ENCODE assay signal across 18 cellular contexts in the genomic region with DNA sequence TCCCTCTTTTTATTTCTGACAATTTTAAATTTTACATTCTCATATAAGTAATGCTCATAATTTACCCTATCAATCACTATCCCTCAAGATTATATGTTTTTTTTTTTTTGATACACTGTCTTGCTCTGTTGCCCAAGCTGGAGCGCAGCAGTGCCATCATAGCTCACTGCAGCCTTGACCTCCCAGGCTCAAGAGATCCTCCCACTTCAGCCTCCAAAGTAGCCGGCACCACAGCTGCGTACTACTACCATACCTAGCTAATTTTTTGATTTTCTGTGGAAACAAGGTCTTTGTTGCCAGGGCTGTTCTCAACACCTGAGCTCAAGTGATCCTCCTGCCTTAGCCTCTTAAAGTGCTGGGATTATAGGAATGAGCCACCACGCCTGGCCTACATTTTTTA. TPM values are rescaled to one million over a fixed set of nuclear protein-coding genes. Genes with fewer than 3 reads are reported as not detected.
A peak's percentile ranks its signal among the peaks of the same experiment; 100 is the strongest.
DNase-seq lines count a peak whose midpoint lies in the region; ATAC-seq, FAIRE-seq and TF ChIP-seq lines count a peak whose summit lies in the region.
"Had no signal": no experiment of that assay in that cellular context is flagged by ENCODE, and none has a peak within 500 bp of the region (broad histone marks: within the 10 kb centered on the region; RNA-seq: fewer than 3 reads in every experiment).

No MANE protein-coding gene starts in this region.

- peak overlapping the region; percentile 90 for H3K4me3 Mint-ChIP-seq in activated T-helper 17 cell treated with anti-CD3 and anti-CD28 coated beads, Interleukin-2, amount 50 U/mL, for 72 hours
- H3K4me3 Mint-ChIP-seq in chondrocyte (ENCODE audit: unreplicated experiment), result no peak overlapping the region
- H3K4me3 Mint-ChIP-seq: CD14-positive monocyte had no signal

- H3K27ac ChIP-seq in A549 (peak overlapping the region; percentile 53 to 98; a peak in 5 of 6 replicates), lower lobe of right lung (no peak overlapping the region)

- DNase-seq in A549 (ENCODE audit: low read depth in 1 of 2, low spot score in 1 of 2) (no peak), GM12865 (ENCODE audit: low read depth) (no peak), lower lobe of right lung (no peak), HEK293T (ENCODE audit: extremely low spot score) (no peak), MG63 (no peak), NCI-H774 (lab: John Stamatoyannopoulos, UW) (no peak), chondrocyte (ENCODE audit: low spot score) (no peak)
- DNase-seq: anterior cingulate cortex; DND-41; foreskin melanocyte; naive thymus-derived CD4-positive, alpha-beta T cell; NCI-H510A treated with DMSO at 0.1 percent for 48 hours; pancreas; stimulated activated naive CD4-positive, alpha-beta T cell; T-helper 9 cell had no signal

- 95% methylated on average over 4 of the region's 4 CpGs for WGBS in A549 (ENCODE audit: missing lambda C conversion rate)

- peak overlapping the region; percentile 70 for H3K4me2 ChIP-seq in A549

- peaks cover 82% of the 10 kb centered on the region for H3K36me3 Mint-ChIP-seq in activated T-helper 17 cell treated with anti-CD3 and anti-CD28 coated beads, Interleukin-2, amount 50 U/mL, for 72 hours (ENCODE audit: low read depth)
- no peaks in the 10 kb centered on the region for H3K36me3 Mint-ChIP-seq in chondrocyte (ENCODE audit: low read depth)
- H3K36me3 Mint-ChIP-seq: CD14-positive monocyte had no signal

- no peaks in the 10 kb centered on the region for H3K27me3 Mint-ChIP-seq in activated T-helper 17 cell treated with anti-CD3 and anti-CD28 coated beads, Interleukin-2, amount 50 U/mL, for 72 hours
- no peaks in the 10 kb centered on the region for H3K27me3 Mint-ChIP-seq in chondrocyte (ENCODE audit: low read depth)
- H3K27me3 Mint-ChIP-seq: naive thymus-derived CD4-positive, alpha-beta T cell had no signal

- CTCF ChIA-PET in A549 (lab: Yijun Ruan, JAX) (no interaction called here), HEK293T (lab: Yijun Ruan, JAX) (no interaction called here)

- H3K27me3 ChIP-seq in lower lobe of right lung (ENCODE audit: low read depth) (no peaks in the 10 kb centered on the region), MG63 (no peaks in the 10 kb centered on the region)
- H3K27me3 ChIP-seq: pancreas had no signal

- no peak for TF ChIP-seq EP300 in A549 (IDR thresholded peaks at IDR 0.05)

- no peak for TF ChIP-seq RAD21 in A549 (conservative IDR thresholded peaks at IDR 0.05 in 1 of 2, IDR thresholded peaks at IDR 0.05 in 1 of 2)

- H3K4me3 ChIP-seq in A549 (peak overlapping the region; percentile 93; the same call in 1 of the 3 replicates), GM12865 (ENCODE audit: low read depth, low read length) (peak overlapping the region; percentile 100; the same call in 1 of the 2 replicates), lower lobe of right lung (peak overlapping the region; percentile 69), MG63 (no peak overlapping the region)

- TF ChIP-seq CTCF in A549 (IDR thresholded peaks at IDR 0.05), result no peak
- TF ChIP-seq CTCF in GM12865 (IDR thresholded peaks at IDR 0.05; ENCODE audit: insufficient read depth, low read depth, low read length, missing control alignments), result no peak
- TF ChIP-seq CTCF in lower lobe of right lung (IDR thresholded peaks at IDR 0.05), result no peak
- no peak for TF ChIP-seq CTCF in chondrocyte (IDR thresholded peaks at IDR 0.05)

- no peak for FAIRE-seq in A549 (lab: Jason Lieb, UNC)
- FAIRE-seq: pancreas had no signal

- POLR2A ChIA-PET in A549 (lab: Yijun Ruan, JAX) (no interaction called here), HEK293T (lab: Yijun Ruan, JAX) (interaction anchor here (0.7 to 1.3 kb wide), 3 partner anchors 9 to 115 kb away, joined by 3 to 4 read pairs (median 3); no protein-coding TSS in a partner anchor)

- H3K4me1 ChIP-seq in A549 (peaks cover 25% of the 10 kb centered on the region), lower lobe of right lung (peaks cover 21% of the 10 kb centered on the region)

- ATAC-seq in A549, result no peak
- ATAC-seq in activated T-helper 17 cell treated with anti-CD3 and anti-CD28 coated beads, Interleukin-2, amount 50 U/mL, for 72 hours (replicated peaks), result no peak
- no peak for ATAC-seq in lower lobe of right lung
- ATAC-seq: naive thymus-derived CD4-positive, alpha-beta T cell; pancreas; SK-N-SH treated with all-trans-retinoic acid at 6 μM for 48 hours had no signal

- H3K4me1 Mint-ChIP-seq in activated T-helper 17 cell treated with anti-CD3 and anti-CD28 coated beads, Interleukin-2, amount 50 U/mL, for 72 hours, result peaks cover 33% of the 10 kb centered on the region
- H3K4me1 Mint-ChIP-seq in chondrocyte (ENCODE audit: low read depth), result peaks cover 19% of the 10 kb centered on the region

- TF ChIP-seq POLR2A in A549 (IDR thresholded peaks at IDR 0.05; ENCODE audit: low read length), result no peak

- H3K9me3 ChIP-seq in A549, result no peaks in the 10 kb centered on the region
- no peaks in the 10 kb centered on the region for H3K9me3 ChIP-seq in lower lobe of right lung
- H3K9me3 ChIP-seq in MG63, result no peaks in the 10 kb centered on the region
- H3K9me3 ChIP-seq: pancreas had no signal

- peak overlapping the region; percentile 82 for H3K27ac Mint-ChIP-seq in activated T-helper 17 cell treated with anti-CD3 and anti-CD28 coated beads, Interleukin-2, amount 50 U/mL, for 72 hours
- no peak overlapping the region for H3K27ac Mint-ChIP-seq in chondrocyte (ENCODE audit: unreplicated experiment)
- H3K27ac Mint-ChIP-seq: CD14-positive monocyte had no signal

- intact Hi-C loops in lower lobe of right lung (cut with DNase I), result no loop called here

- no peaks in the 10 kb centered on the region for H3K36me3 ChIP-seq in lower lobe of right lung
- no peaks in the 10 kb centered on the region for H3K36me3 ChIP-seq in MG63

- H3K9me3 Mint-ChIP-seq in activated T-helper 17 cell treated with anti-CD3 and anti-CD28 coated beads, Interleukin-2, amount 50 U/mL, for 72 hours, result no peaks in the 10 kb centered on the region
- H3K9me3 Mint-ChIP-seq in chondrocyte (ENCODE audit: low read depth), result no peaks in the 10 kb centered on the region
- H3K9me3 Mint-ChIP-seq: CD14-positive monocyte had no signal

TF ChIP-seq in A549, 52 proteins besides CTCF, POLR2A, EP300 and RAD21 (continues in another document):
- TF ChIP-seq, protein P1, sequence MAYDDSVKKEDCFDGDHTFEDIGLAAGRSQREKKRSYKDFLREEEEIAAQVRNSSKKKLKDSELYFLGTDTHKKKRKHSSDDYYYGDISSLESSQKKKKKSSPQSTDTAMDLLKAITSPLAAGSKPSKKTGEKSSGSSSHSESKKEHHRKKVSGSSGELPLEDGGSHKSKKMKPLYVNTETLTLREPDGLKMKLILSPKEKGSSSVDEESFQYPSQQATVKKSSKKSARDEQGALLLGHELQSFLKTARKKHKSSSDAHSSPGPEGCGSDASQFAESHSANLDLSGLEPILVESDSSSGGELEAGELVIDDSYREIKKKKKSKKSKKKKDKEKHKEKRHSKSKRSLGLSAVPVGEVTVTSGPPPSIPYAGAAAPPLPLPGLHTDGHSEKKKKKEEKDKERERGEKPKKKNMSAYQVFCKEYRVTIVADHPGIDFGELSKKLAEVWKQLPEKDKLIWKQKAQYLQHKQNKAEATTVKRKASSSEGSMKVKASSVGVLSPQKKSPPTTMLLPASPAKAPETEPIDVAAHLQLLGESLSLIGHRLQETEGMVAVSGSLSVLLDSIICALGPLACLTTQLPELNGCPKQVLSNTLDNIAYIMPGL (CRISPR knock-in tag; IDR thresholded peaks at IDR 0.05; ENCODE audit: borderline replicate concordance), result no peak

TF ChIP-seq in HEK293T, 16 proteins besides CTCF, POLR2A, EP300 and RAD21 (continues in another document):
- TF ChIP-seq HDGF (IDR thresholded peaks at IDR 0.05; ENCODE audit: borderline replicate concordance) (no peak), FOXM1 (IDR thresholded peaks at IDR 0.05; ENCODE audit: borderline replicate concordance) (no peak), ZNF384 (IDR thresholded peaks at IDR 0.05) (no peak), FOXK2 (IDR thresholded peaks at IDR 0.05) (no peak), SP1 (IDR thresholded peaks at IDR 0.05) (no peak), ELF4 (IDR thresholded peaks at IDR 0.05) (no peak), SUZ12 (IDR thresholded peaks at IDR 0.05) (no peak), TARDBP (IDR thresholded peaks at IDR 0.05) (no peak), CTBP1 (IDR thresholded peaks at IDR 0.05; ENCODE audit: borderline replicate concordance) (no peak), L3MBTL2 (conservative IDR thresholded peaks at IDR 0.05) (no peak), FOXA1 (IDR thresholded peaks at IDR 0.05) (no peak)
- TF ChIP-seq, protein P2, sequence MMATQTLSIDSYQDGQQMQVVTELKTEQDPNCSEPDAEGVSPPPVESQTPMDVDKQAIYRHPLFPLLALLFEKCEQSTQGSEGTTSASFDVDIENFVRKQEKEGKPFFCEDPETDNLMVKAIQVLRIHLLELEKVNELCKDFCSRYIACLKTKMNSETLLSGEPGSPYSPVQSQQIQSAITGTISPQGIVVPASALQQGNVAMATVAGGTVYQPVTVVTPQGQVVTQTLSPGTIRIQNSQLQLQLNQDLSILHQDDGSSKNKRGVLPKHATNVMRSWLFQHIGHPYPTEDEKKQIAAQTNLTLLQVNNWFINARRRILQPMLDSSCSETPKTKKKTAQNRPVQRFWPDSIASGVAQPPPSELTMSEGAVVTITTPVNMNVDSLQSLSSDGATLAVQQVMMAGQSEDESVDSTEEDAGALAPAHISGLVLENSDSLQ (IDR thresholded peaks at IDR 0.05), result no peak

RNA-seq across cellular contexts. Expression of gene DUSP16, which starts 4.4 kb away (rescaled TPM):
- polyA plus RNA-seq in A549 (2011; rRNA removed) (34.7 and 43.0 TPM in 2 replicates), A549 (2017; fragmentation: RNase III; extraction: RNeasy Plus Mini Kit Qiagen cat#74134 plus additional on column Dnase treatment) (13.1 to 19.0 TPM (median 18.2 TPM) in 3 replicates)
- 5.9 and 7.2 TPM in 2 replicates for polyA plus RNA-seq in A549 (2012; cell fraction: cytosol; rRNA removed)
- 6.1 and 6.2 TPM in 2 replicates for polyA plus RNA-seq in A549 (2012; cell fraction: nucleus; rRNA removed)
- 40.7 and 54.4 TPM in 2 replicates for polyA minus RNA-seq in A549 (2011; rRNA and poly(A)+ RNA removed)
- 100 to 1,000 TPM in 1 of 2 donors, 10 to 100 TPM in 1; 68.8 to 125 TPM for total RNA-seq in activated T-helper 17 cell treated with anti-CD3 and anti-CD28 coated beads, Interleukin-2, amount 50 U/mL, for 72 hours
- total RNA-seq in lower lobe of right lung (44.0 TPM), chondrocyte (9.7 to 13.7 TPM (median 11.4 TPM) in 3 replicates)
- total RNA-seq in MG63 (2014; rRNA removed; shearing (Covaris generic); ENCODE audit: low replicate concordance), result 8.3 and 11.5 TPM in 2 replicates

RNA-seq across cellular contexts. Expression of gene CREBL2, which starts 53.4 kb away (rescaled TPM):
- polyA plus RNA-seq in A549 (2011; rRNA removed) (30.9 and 31.4 TPM in 2 replicates), A549 (2017; fragmentation: RNase III; extraction: RNeasy Plus Mini Kit Qiagen cat#74134 plus additional on column Dnase treatment) (21.9 to 24.3 TPM (median 23.9 TPM) in 3 replicates)
- polyA plus RNA-seq in A549 (2012; cell fraction: cytosol; rRNA removed), result 8.2 and 9.4 TPM in 2 replicates
- 2.9 and 4.2 TPM in 2 replicates for polyA plus RNA-seq in A549 (2012; cell fraction: nucleus; rRNA removed)
- polyA minus RNA-seq in A549 (2011; rRNA and poly(A)+ RNA removed), result 12.2 and 13.6 TPM in 2 replicates
- 10 to 100 TPM; 19.5 to 25.2 TPM for total RNA-seq in activated T-helper 17 cell treated with anti-CD3 and anti-CD28 coated beads, Interleukin-2, amount 50 U/mL, for 72 hours
- total RNA-seq in lower lobe of right lung (46.3 TPM), chondrocyte (11.3 to 14.4 TPM (median 11.4 TPM) in 3 replicates)
- 13.0 and 17.7 TPM in 2 replicates for total RNA-seq in MG63 (2014; rRNA removed; shearing (Covaris generic); ENCODE audit: low replicate concordance)
